Comparison of ENCODE assay signal across 1 cellular context in genomic region chr2:127631997-127632581, GRCh38.
A peak's percentile ranks its signal among the peaks of the same experiment; 100 is the strongest.
TF ChIP-seq lines count a peak whose summit lies in the region.

No MANE protein-coding gene starts in this region.

TF ChIP-seq in HEK293, 187 proteins besides CTCF, POLR2A, EP300 and RAD21 (continued from another document):
- no peak for TF ChIP-seq ZNF449 (tag by site-specific recombination; IDR thresholded peaks at IDR 0.05)
- peak; percentile 52 for TF ChIP-seq HIC1 (tag by site-specific recombination; IDR thresholded peaks at IDR 0.05)
- TF ChIP-seq ZNF624 (tag by site-specific recombination; IDR thresholded peaks at IDR 0.05) = no peak
- no peak for TF ChIP-seq ZBTB21 (tag by site-specific recombination; IDR thresholded peaks at IDR 0.05)
- no peak for TF ChIP-seq SP2 (tag by site-specific recombination; IDR thresholded peaks at IDR 0.05)
- TF ChIP-seq ZNF354C (tag by site-specific recombination; IDR thresholded peaks at IDR 0.05; ENCODE audit: borderline replicate concordance, low read depth) = no peak
